ENCODE assay signal across 8 cellular contexts in the genomic region with DNA sequence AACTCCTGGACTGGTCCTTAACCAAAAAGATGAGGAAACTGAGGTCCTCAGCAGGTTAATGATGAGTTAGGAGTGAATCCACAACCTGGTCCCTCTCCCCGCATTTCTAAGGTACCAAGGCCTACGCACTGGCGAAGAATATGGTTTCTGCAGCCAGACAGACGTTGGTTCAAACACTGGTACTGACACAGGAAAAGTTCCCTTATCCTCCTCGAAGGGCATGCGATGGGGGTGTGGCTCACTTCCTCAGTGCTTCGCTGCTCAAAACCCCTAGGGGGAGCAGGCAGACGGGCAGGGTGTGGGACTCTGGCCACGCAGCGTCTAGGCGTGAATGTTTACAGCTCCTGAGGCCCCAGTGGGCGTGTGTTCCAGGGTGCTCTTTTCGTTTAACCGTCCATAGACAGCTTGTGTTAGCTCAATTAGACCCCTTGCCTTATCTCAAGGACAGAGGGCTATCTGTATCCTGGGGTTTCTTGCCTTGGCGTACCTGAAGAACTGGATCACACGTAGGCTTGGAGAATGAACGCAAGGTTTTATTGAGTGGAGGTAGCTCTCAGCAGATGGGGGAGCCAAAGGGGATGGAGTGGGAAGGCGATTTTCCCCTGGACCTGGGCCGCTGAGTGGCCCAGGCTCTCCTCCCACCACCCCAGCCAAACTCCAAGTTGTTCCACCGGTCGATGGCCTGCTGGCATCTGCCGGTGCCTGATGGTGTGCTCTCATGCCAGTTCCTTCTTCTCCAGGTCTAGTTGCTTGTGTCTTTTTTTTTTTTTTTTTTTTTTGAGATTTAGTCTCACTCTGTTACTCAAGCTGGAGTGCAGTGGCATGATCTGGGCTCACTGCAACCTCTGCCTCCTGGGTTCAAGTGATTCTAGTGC. TPM values are rescaled to one million over a fixed set of nuclear protein-coding genes. Genes with fewer than 3 reads are reported as not detected.
DNase-seq lines count a peak whose midpoint lies in the region; ATAC-seq, FAIRE-seq and TF ChIP-seq lines count a peak whose summit lies in the region.

No MANE protein-coding gene starts in this region.

- FAIRE-seq in GM19239 (lab: Jason Lieb, UNC) = peak; percentile 86
- FAIRE-seq in kidney (lab: Jason Lieb, UNC) = no peak

- peak; percentile 57 for TF ChIP-seq CTCF in kidney (IDR thresholded peaks at IDR 0.05; ENCODE audit: borderline replicate concordance, extremely low read depth, insufficient read depth)

- intact Hi-C loops in kidney (cut with DNase I) = loop anchor here (10.0 kb wide), 1 partner anchor 96 kb away; no protein-coding TSS in a partner anchor

- peak; percentile 54 for DNase-seq in Ammon's horn (ENCODE audit: low spot score)
- DNase-seq in GM19239 (ENCODE audit: insufficient read length, low spot score) = peak; percentile 41
- DNase-seq in KG1 (lab: John Stamatoyannopoulos, UW) = peak; percentile 38
- DNase-seq in T-helper 22 cell (ENCODE audit: low read depth) = peak; percentile 49
- peak; percentile 57 for DNase-seq in astrocyte of the hippocampus (ENCODE audit: low read depth, low spot score)
- peak; percentile 86 for DNase-seq in kidney
- peak; percentile 41 to 62 (median 61) for DNase-seq in stimulated activated CD4-positive, alpha-beta T cell treated with anti-CD3 and anti-CD28 coated beads, TNF-alpha, amount 100 ng/mL, for 4 hours (ENCODE audit: low read depth in 3 of 3)

- no peak overlapping the region for H3K9ac ChIP-seq in kidney (ENCODE audit: low read length in 2 of 2)

- no peak overlapping the region for H3K4me3 ChIP-seq in kidney (ENCODE audit: low read length in 2 of 2)

- H3K27ac ChIP-seq in kidney (ENCODE audit: low read depth in 2 of 2, low read length in 2 of 2) = no peak overlapping the region

- H3K9me3 ChIP-seq in kidney (ENCODE audit: control insufficient read depth in 1 of 2, low read length in 2 of 2) = no peaks in the 10 kb centered on the region

- H3K4me1 ChIP-seq in kidney (ENCODE audit: control insufficient read depth in 1 of 2, insufficient read depth in 1 of 2, low read depth in 1 of 2, low read length in 2 of 2) = peaks cover 0 to 7% of the 10 kb centered on the region in 2 donors

- ATAC-seq in HG02840 (IDR thresholded peaks at IDR 0.05; ENCODE audit: low FRiP score, unreplicated experiment) = no peak

- no peaks in the 10 kb centered on the region for H3K36me3 ChIP-seq in kidney (ENCODE audit: control insufficient read depth in 1 of 2, insufficient read depth in 2 of 2, low read length in 2 of 2)

RNA-seq across cellular contexts. Expression of gene PTPN1, which starts 31.8 kb away (rescaled TPM):
- total RNA-seq in kidney = 80.4 TPM
- polyA plus RNA-seq in kidney (ENCODE audit: insufficient read depth, low read depth, low replicate concordance) = 29.6 TPM
